In the genomic region with DNA sequence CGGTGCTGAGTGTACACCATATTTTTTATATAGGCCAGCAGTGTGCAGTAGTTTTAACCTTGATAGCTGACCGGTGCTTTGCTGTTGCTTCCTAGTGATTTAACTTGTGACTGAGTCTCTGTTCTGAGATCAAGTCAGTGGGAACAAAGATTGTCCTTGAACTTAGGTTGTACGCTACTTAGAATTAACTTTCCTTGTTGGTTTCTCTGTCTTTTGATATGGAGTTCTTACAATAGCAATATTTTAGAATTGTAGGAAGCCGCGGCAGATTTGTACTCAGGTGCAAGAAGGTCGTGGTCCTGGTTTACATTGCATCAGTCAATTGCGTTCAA, we compare ENCODE assay signal across 8 cellular contexts. TPM values are rescaled to one million over a fixed set of nuclear protein-coding genes. Genes with fewer than 3 reads are reported as not detected.
DNase-seq lines count a peak whose midpoint lies in the region; ATAC-seq, FAIRE-seq and TF ChIP-seq lines count a peak whose summit lies in the region.

No MANE protein-coding gene starts in this region.

- H4K5ac ChIP-seq in H1 (ENCODE audit: insufficient read length, low read depth, low read length), result no peak overlapping the region

- H3K23ac ChIP-seq in H1 (ENCODE audit: insufficient read length), result no peak overlapping the region

- TF ChIP-seq POLR2A in H1 (IDR thresholded peaks at IDR 0.05; ENCODE audit: control extremely low read depth in 1 of 2, low read depth in 2 of 2, low read length in 2 of 2) (no peak), H54 (IDR thresholded peaks at IDR 0.05; ENCODE audit: low read depth, low read length) (no peak)

- no peaks in the 10 kb centered on the region for H3K9me2 ChIP-seq in MM.1S (replicated peaks; ENCODE audit: insufficient read depth, low read length)

- TF ChIP-seq EP300 in H1 (IDR thresholded peaks at IDR 0.05; ENCODE audit: borderline replicate concordance in 1 of 2, low read depth in 2 of 2, low read length in 2 of 2), result no peak

- TF ChIP-seq CTCF in CD14-positive monocyte (IDR thresholded peaks at IDR 0.05) (no peak), MM.1S (IDR thresholded peaks at IDR 0.05; ENCODE audit: low read length) (no peak), H1 (IDR thresholded peaks at IDR 0.05; ENCODE audit: control extremely low read depth in 1 of 3, insufficient read depth in 1 of 3, low read depth in 1 of 3, low read length in 3 of 3) (no peak), neural crest cell (conservative IDR thresholded peaks at IDR 0.05) (no peak)

- H3K23me2 ChIP-seq in H1 (ENCODE audit: low read depth, low read length), result peaks cover 4% of the 10 kb centered on the region

- H4K8ac ChIP-seq in H1 (ENCODE audit: extremely low read depth, insufficient read depth, low read length), result no peak overlapping the region

- FAIRE-seq in H1 (lab: Jason Lieb, UNC) (no peak), H54 (lab: Jason Lieb, UNC) (no peak)

- H3K36me3 Mint-ChIP-seq in CD14-positive monocyte (peaks cover 22 to 29% of the 10 kb centered on the region in 2 donors), neural crest cell (ENCODE audit: low read depth) (peaks cover 4% of the 10 kb centered on the region)

- H2AK5ac ChIP-seq in H1 (ENCODE audit: low read depth, low read length), result no peak overlapping the region

- no peak for ATAC-seq in HG02678 (IDR thresholded peaks at IDR 0.05; ENCODE audit: unreplicated experiment)

- no peak overlapping the region for H3K56ac ChIP-seq in H1 (replicated peaks; ENCODE audit: insufficient read length, low read depth, low read length)

- H3K4me1 ChIP-seq in MM.1S (ENCODE audit: low read length) (no peaks in the 10 kb centered on the region), H1 (replicated peaks in 1 of 4; ENCODE audit: control insufficient read depth in 3 of 4, insufficient read depth in 4 of 4, low read length in 3 of 4) (no peaks in the 10 kb centered on the region; a peak in 3 of 7 replicates)

- H2BK120ac ChIP-seq in H1 (replicated peaks; ENCODE audit: low read depth, low read length), result no peak overlapping the region

- H3K9me3 Mint-ChIP-seq in CD14-positive monocyte (peaks cover 0 to 5% (median 0%) of the 10 kb centered on the region in 7 donors), neural crest cell (no peaks in the 10 kb centered on the region)

- no peak for TF ChIP-seq RAD21 in H1 (IDR thresholded peaks at IDR 0.05 in 1 of 2, conservative IDR thresholded peaks at IDR 0.05 in 1 of 2; ENCODE audit: low read depth in 2 of 2, low read length in 2 of 2)

- H2BK15ac ChIP-seq in H1 (ENCODE audit: low read length), result no peak overlapping the region

- H3K4me3 ChIP-seq in MM.1S (ENCODE audit: low read length) (peak overlapping the region; percentile 100), H1 (ENCODE audit: extremely low read depth in 1 of 4, insufficient read depth in 2 of 4, low read depth in 3 of 4, low read length in 4 of 4) (peak overlapping the region; percentile 92 to 99 (median 96))

- H3K9me3 ChIP-seq in MM.1S (replicated peaks; ENCODE audit: insufficient read depth, low read length), result no peaks in the 10 kb centered on the region
- H3K9me3 ChIP-seq in H1 (ENCODE audit: insufficient read depth in 2 of 2, low read depth in 1 of 2, low read length in 1 of 2), result no peaks in the 10 kb centered on the region

- H3K36me3 ChIP-seq in MM.1S (replicated peaks; ENCODE audit: insufficient read depth, low read length) (peaks cover 26% of the 10 kb centered on the region), H1 (ENCODE audit: control insufficient read depth in 2 of 4, insufficient read depth in 4 of 4, low read length in 3 of 4) (peaks cover 13 to 34% (median 22%) of the 10 kb centered on the region in 4 experiments)

- H3K4me2 ChIP-seq in MM.1S (ENCODE audit: low read depth, low read length), result peak overlapping the region; percentile 81
- peak overlapping the region; percentile 73 to 92 for H3K4me2 ChIP-seq in H1 (ENCODE audit: insufficient read depth in 1 of 2, low read depth in 2 of 2, low read length in 2 of 2)

- H3K18ac ChIP-seq in H1 (ENCODE audit: extremely low read depth, low read length), result no peak overlapping the region

- no peak overlapping the region for H2BK20ac ChIP-seq in H1 (ENCODE audit: low read length)

- POLR2A ChIA-PET in H1 (lab: Charles Lee; ENCODE audit: partially characterized antibody), result interaction anchor here (0.9 to 9.3 kb wide), 11 partner anchors 9 to 253 kb away, joined by 3 to 91 read pairs (median 10); partner anchors contain the start of genes DDX50 and KIFBP

- 56% methylated on average over 7 of the region's 7 CpGs; no CpG with 5 or more reads in 1 of the 2 experiments for WGBS in H1 (ENCODE audit: extremely low coverage in 1 of 2, insufficient coverage in 1 of 2, insufficient read length in 1 of 2, insufficient replicate concordance in 2 of 2, low coverage in 1 of 2, low lambda C conversion rate in 2 of 2, missing lambda C conversion rate in 1 of 2), 2 experiments

- H3K27me3 Mint-ChIP-seq in CD14-positive monocyte (ENCODE audit: low read depth in 3 of 3) (peaks cover 0 to 3% (median 2%) of the 10 kb centered on the region in 3 donors), neural crest cell (ENCODE audit: low read depth) (no peaks in the 10 kb centered on the region)

- peaks cover 33% of the 10 kb centered on the region for H4K20me1 ChIP-seq in MM.1S (ENCODE audit: insufficient read depth, low read length)
- H4K20me1 ChIP-seq in H1 (replicated peaks in 1 of 2; ENCODE audit: control insufficient read depth in 1 of 2, insufficient read depth in 2 of 2, low read length in 2 of 2), result peaks cover 4 to 7% of the 10 kb centered on the region in 2 experiments

- H3F3A ChIP-seq in MM.1S (ENCODE audit: insufficient read depth, low read length), result peaks cover 16% of the 10 kb centered on the region

- peaks cover 71% of the 10 kb centered on the region for H3K79me2 ChIP-seq in MM.1S (ENCODE audit: low read length)
- peaks cover 28 to 66% of the 10 kb centered on the region in 2 experiments for H3K79me2 ChIP-seq in H1 (ENCODE audit: control insufficient read depth in 1 of 2, insufficient read depth in 2 of 2, low read length in 2 of 2)

- H3K27me3 ChIP-seq in MM.1S (replicated peaks; ENCODE audit: insufficient read depth, low read length), result no peaks in the 10 kb centered on the region
- no peaks in the 10 kb centered on the region for H3K27me3 ChIP-seq in H1 (replicated peaks in 1 of 4; ENCODE audit: control insufficient read depth in 3 of 4, extremely low read depth in 1 of 4, insufficient read depth in 3 of 4, low read length in 3 of 4)

- no peak overlapping the region for H2BK5ac ChIP-seq in H1 (ENCODE audit: low read depth, low read length)

- H3K4me1 Mint-ChIP-seq in CD14-positive monocyte (peaks cover 26% of the 10 kb centered on the region), neural crest cell (peaks cover 25% of the 10 kb centered on the region)

- H3K14ac ChIP-seq in H1 (ENCODE audit: insufficient read length), result no peak overlapping the region

- H3K27ac ChIP-seq in MM.1S (ENCODE audit: low read length), result peak overlapping the region; percentile 86; the same call in 1 of the 2 replicates
- H3K27ac ChIP-seq in H1 (ENCODE audit: low read depth, low read length), result no peak overlapping the region; the same call in 1 of the 2 replicates

- no peak overlapping the region for H2AFZ ChIP-seq in MM.1S (ENCODE audit: low read length)
- no peak overlapping the region for H2AFZ ChIP-seq in H1 (ENCODE audit: low read length)

- peak overlapping the region; percentile 99 to 100 for H3K4me3 Mint-ChIP-seq in CD14-positive monocyte
- H3K4me3 Mint-ChIP-seq in neural crest cell, result peak overlapping the region; percentile 97

- CTCF ChIA-PET in H1 (lab: Charles Lee; ENCODE audit: partially characterized antibody), result interaction anchor here (0.6 to 1.3 kb wide), 3 partner anchors 10 to 148 kb away, joined by 3 to 5 read pairs (median 3); no protein-coding TSS in a partner anchor

- H3K79me1 ChIP-seq in H1 (ENCODE audit: low read depth, low read length), result peaks cover 2% of the 10 kb centered on the region; the same call in 1 of the 2 replicates

- H3K4ac ChIP-seq in H1 (replicated peaks; ENCODE audit: insufficient read length, low read depth, low read length), result no peak overlapping the region

- peak overlapping the region; percentile 99 to 100 (median 100) for H3K27ac Mint-ChIP-seq in CD14-positive monocyte
- peak overlapping the region; percentile 98 for H3K27ac Mint-ChIP-seq in neural crest cell (ENCODE audit: unreplicated experiment)

- no peak overlapping the region for H4K91ac ChIP-seq in H1 (replicated peaks; ENCODE audit: insufficient read length, low read length)

- H3K9ac ChIP-seq in MM.1S (ENCODE audit: low read length), result peak overlapping the region; percentile 99
- H3K9ac ChIP-seq in H1 (replicated peaks in 1 of 4; ENCODE audit: extremely low read depth in 1 of 4, low read depth in 3 of 4, low read length in 3 of 4), result peak overlapping the region; percentile 58 to 91 (median 67)

- DNase-seq in CD14-positive monocyte (ENCODE audit: low spot score), result no peak
- no peak for DNase-seq in MM.1S
- DNase-seq in H1 (ENCODE audit: low read depth in 1 of 2, low spot score in 2 of 2), result no peak
- no peak for DNase-seq in neural crest cell (ENCODE audit: low read depth, low spot score)
- DNase-seq in H54 (ENCODE audit: insufficient read length, low spot score), result no peak
- DNase-seq in inferior parietal cortex (ENCODE audit: extremely low spot score), result no peak
- DNase-seq in NCI-H2107 treated with DMSO at 0.1 percent for 48 hours (lab: John Stamatoyannopoulos, UW; ENCODE audit: unreplicated experiment), result no peak

- intact Hi-C loops in CD14-positive monocyte (cut with micrococcal nuclease), result loop anchor here in 1 of 2 donors (2.0 to 5.0 kb wide), 2 partner anchors 56 to 165 kb away; partner anchors contain the start of genes DDX50 and VPS26A

- no peak overlapping the region for H2BK12ac ChIP-seq in H1 (ENCODE audit: low read depth, low read length)

RNA-seq across cellular contexts. Expression of gene DDX21, which starts 1.3 kb away (rescaled TPM):
- polyA plus RNA-seq in CD14-positive monocyte (10 to 100 TPM in 1 of 2 donors, 1 to 10 TPM in 1; 9.8 to 13.6 TPM), H1 (2011; rRNA removed) (39.1 and 67.0 TPM in 2 replicates)
- total RNA-seq in H1 (2021; fragmentation: NEBNext Ultra II Directional; extraction: Animal tissue kit (Norgen Biotek cat#: 25700)), result 189 and 195 TPM in 2 replicates
- polyA plus RNA-seq in H1 (2011; cell fraction: cytosol; rRNA removed), result 89.1 TPM
- 24.3 TPM for polyA plus RNA-seq in H1 (2011; cell fraction: nucleus; rRNA removed)
- polyA plus RNA-seq in H1 (2012, experiment 1 of 2), result 75.4 to 150 TPM (median 95.8 TPM) in 4 replicates
- 12.2 TPM for polyA plus RNA-seq in H1 (2012, experiment 2 of 2)
- polyA plus RNA-seq in H1 (2013, experiment 1 of 2), result 176 TPM
- polyA plus RNA-seq in H1 (2013, experiment 2 of 2), result 170 TPM
- polyA minus RNA-seq in H1 (2011; rRNA and poly(A)+ RNA removed), result 84.2 and 122 TPM in 2 replicates
- 73.5 TPM for polyA minus RNA-seq in H1 (2011; cell fraction: cytosol; rRNA and poly(A)+ RNA removed)
- polyA minus RNA-seq in H1 (2011; cell fraction: nucleus; rRNA and poly(A)+ RNA removed), result 98.3 TPM
- total RNA-seq in neural crest cell, result 67.2 and 70.7 TPM in 2 replicates

RNA-seq across cellular contexts. Expression of gene KIFBP, which starts 31.4 kb away (rescaled TPM):
- polyA plus RNA-seq in CD14-positive monocyte (1 to 10 TPM in 1 of 2 donors, under 1 TPM in 1; 0.52 to 1.4 TPM), H1 (2011; rRNA removed) (13.4 and 17.3 TPM in 2 replicates)
- 34.1 and 34.6 TPM in 2 replicates for total RNA-seq in H1 (2021; fragmentation: NEBNext Ultra II Directional; extraction: Animal tissue kit (Norgen Biotek cat#: 25700))
- polyA plus RNA-seq in H1 (2011; cell fraction: cytosol; rRNA removed), result 24.5 TPM
- 12.4 TPM for polyA plus RNA-seq in H1 (2011; cell fraction: nucleus; rRNA removed)
- polyA plus RNA-seq in H1 (2012, experiment 1 of 2), result 20.9 to 34.3 TPM (median 23.8 TPM) in 4 replicates
- polyA plus RNA-seq in H1 (2012, experiment 2 of 2), result 6.5 TPM
- polyA plus RNA-seq in H1 (2013, experiment 1 of 2), result 25.4 TPM
- polyA plus RNA-seq in H1 (2013, experiment 2 of 2), result 24.7 TPM
- 14.1 and 21.6 TPM in 2 replicates for polyA minus RNA-seq in H1 (2011; rRNA and poly(A)+ RNA removed)
- 18.6 TPM for polyA minus RNA-seq in H1 (2011; cell fraction: cytosol; rRNA and poly(A)+ RNA removed)
- polyA minus RNA-seq in H1 (2011; cell fraction: nucleus; rRNA and poly(A)+ RNA removed), result 16.0 TPM
- 27.7 and 27.8 TPM in 2 replicates for total RNA-seq in neural crest cell

RNA-seq across cellular contexts. Expression of gene DDX50, which starts 56.1 kb away (rescaled TPM):
- polyA plus RNA-seq in CD14-positive monocyte (10 to 100 TPM; 14.2 to 17.0 TPM), H1 (2011; rRNA removed) (12.6 and 20.0 TPM in 2 replicates)
- 36.5 and 39.0 TPM in 2 replicates for total RNA-seq in H1 (2021; fragmentation: NEBNext Ultra II Directional; extraction: Animal tissue kit (Norgen Biotek cat#: 25700))
- 30.4 TPM for polyA plus RNA-seq in H1 (2011; cell fraction: cytosol; rRNA removed)
- polyA plus RNA-seq in H1 (2011; cell fraction: nucleus; rRNA removed), result 8.9 TPM
- polyA plus RNA-seq in H1 (2012, experiment 1 of 2), result 26.7 to 38.8 TPM (median 31.9 TPM) in 4 replicates
- 2.3 TPM for polyA plus RNA-seq in H1 (2012, experiment 2 of 2)
- polyA plus RNA-seq in H1 (2013, experiment 1 of 2), result 29.8 TPM
- polyA plus RNA-seq in H1 (2013, experiment 2 of 2), result 29.8 TPM
- polyA minus RNA-seq in H1 (2011; rRNA and poly(A)+ RNA removed), result 33.4 and 35.8 TPM in 2 replicates
- 18.2 TPM for polyA minus RNA-seq in H1 (2011; cell fraction: cytosol; rRNA and poly(A)+ RNA removed)
- 30.4 TPM for polyA minus RNA-seq in H1 (2011; cell fraction: nucleus; rRNA and poly(A)+ RNA removed)
- total RNA-seq in neural crest cell, result 57.7 and 58.9 TPM in 2 replicates
